Comparison of ENCODE assay signal across 18 cellular contexts in the genomic region with DNA sequence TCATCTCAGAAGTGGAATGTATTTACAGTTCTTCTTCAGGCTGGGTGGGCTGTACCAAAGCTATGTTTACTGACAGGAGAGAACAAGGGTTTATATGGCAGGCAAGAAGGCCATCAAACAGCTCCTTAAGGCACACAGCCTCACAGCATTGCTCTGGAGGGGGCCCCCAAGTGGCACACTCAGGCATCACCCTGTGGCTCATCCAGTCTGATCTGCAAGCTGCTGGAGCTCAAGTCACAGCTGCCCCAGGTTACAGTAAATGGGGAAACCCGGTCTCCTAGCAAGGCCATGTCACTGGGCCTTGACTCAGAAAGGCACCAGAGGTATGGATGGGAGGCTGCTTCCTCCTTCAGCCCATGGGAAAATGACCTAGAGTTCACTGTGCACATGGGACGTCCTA.
DNase-seq lines count a peak whose midpoint lies in the region; ATAC-seq and TF ChIP-seq lines count a peak whose summit lies in the region.
"Had no signal": no experiment of that assay in that cellular context is flagged by ENCODE, and none has a peak within 500 bp of the region (broad histone marks: within the 10 kb centered on the region; RNA-seq: fewer than 3 reads in every experiment).

No MANE protein-coding gene starts in this region.

- no peak overlapping the region for H3K27ac ChIP-seq in brain microvascular endothelial cell
- no peak overlapping the region for H3K27ac ChIP-seq in neural progenitor cell
- no peak overlapping the region for H3K27ac ChIP-seq in CD8-positive, alpha-beta T cell (ENCODE audit: low read depth, low read length)
- H3K27ac ChIP-seq in CD8-positive, alpha-beta memory T cell (ENCODE audit: low read depth, low read length), result no peak overlapping the region
- H3K27ac ChIP-seq: body of pancreas, lower lobe of right lung, skin epidermis, tibial nerve had no signal

- H3K9ac ChIP-seq in neural progenitor cell, result no peak overlapping the region

- in situ Hi-C loops in brain microvascular endothelial cell (cut with HindIII; ENCODE audit: low pct_ligation_motif_present, low sequenced_read_pairs), result no loop called here

- POLR2A ChIA-PET in CD8-positive, alpha-beta T cell (lab: Charles Lee), result no interaction called here
- POLR2A ChIA-PET in CD8-positive, alpha-beta memory T cell (lab: Charles Lee), result no interaction called here

- no peaks in the 10 kb centered on the region for H4K20me1 ChIP-seq in neural progenitor cell (ENCODE audit: low read depth)

- no peak overlapping the region for H3K4me2 ChIP-seq in neural progenitor cell

- TF ChIP-seq CTCF in brain microvascular endothelial cell (IDR thresholded peaks at IDR 0.05; ENCODE audit: low read depth, low read length, missing control alignments), result peak; percentile 41
- TF ChIP-seq CTCF in neural progenitor cell (IDR thresholded peaks at IDR 0.05), result peak; percentile 22
- no peak for TF ChIP-seq CTCF in CD8-positive, alpha-beta T cell (IDR thresholded peaks at IDR 0.05)

- peak; percentile 43 for ATAC-seq in HG02885 (IDR thresholded peaks at IDR 0.05; ENCODE audit: poor library complexity, unreplicated experiment)
- ATAC-seq in CD8-positive, alpha-beta T cell, result no peak
- ATAC-seq in HG02981 (IDR thresholded peaks at IDR 0.05; ENCODE audit: unreplicated experiment), result no peak
- ATAC-seq: activated T-cell treated with anti-CD3 and anti-CD28 coated beads, Interleukin-2, amount 50 U/mL, for 4 hours; body of pancreas; lower lobe of right lung had no signal

- no peaks in the 10 kb centered on the region for H3K79me2 ChIP-seq in neural progenitor cell (ENCODE audit: low read depth)

- peaks cover 4% of the 10 kb centered on the region for H3K4me1 ChIP-seq in neural progenitor cell
- H3K4me1 ChIP-seq in CD8-positive, alpha-beta T cell (ENCODE audit: insufficient read depth, low read length), result no peaks in the 10 kb centered on the region
- no peaks in the 10 kb centered on the region for H3K4me1 ChIP-seq in CD8-positive, alpha-beta memory T cell (ENCODE audit: insufficient read depth, low read length)
- H3K4me1 ChIP-seq: body of pancreas, HAP-1, lower lobe of right lung, tibial nerve had no signal

- H2AFZ ChIP-seq in neural progenitor cell (replicated peaks), result no peak overlapping the region

- H3K27me3 ChIP-seq in brain microvascular endothelial cell (replicated peaks) (no peaks in the 10 kb centered on the region), neural progenitor cell (no peaks in the 10 kb centered on the region)
- H3K27me3 ChIP-seq in CD8-positive, alpha-beta T cell (ENCODE audit: insufficient read depth, low read length), result no peaks in the 10 kb centered on the region
- H3K27me3 ChIP-seq in CD8-positive, alpha-beta memory T cell (ENCODE audit: insufficient read depth, low read length, poor library complexity, severe bottlenecking), result no peaks in the 10 kb centered on the region
- H3K27me3 ChIP-seq: body of pancreas, tibial nerve had no signal

- no peaks in the 10 kb centered on the region for H3K36me3 Mint-ChIP-seq in neural progenitor cell
- peaks cover 2% of the 10 kb centered on the region for H3K36me3 Mint-ChIP-seq in CD8-positive, alpha-beta T cell
- H3K36me3 Mint-ChIP-seq in CD8-positive, alpha-beta memory T cell, result peaks cover 0 to 4% (median 0%) of the 10 kb centered on the region in 3 donors

- H3K27ac Mint-ChIP-seq in neural progenitor cell, result no peak overlapping the region
- H3K27ac Mint-ChIP-seq in CD8-positive, alpha-beta T cell, result no peak overlapping the region
- no peak overlapping the region for H3K27ac Mint-ChIP-seq in CD8-positive, alpha-beta memory T cell
- H3K27ac Mint-ChIP-seq: activated B cell treated with CpG ODN at 0.5 μM for 24 hours had no signal

- intact Hi-C loops in CD8-positive, alpha-beta T cell (cut with DNase I, micrococcal nuclease), result no loop called here

- no peak overlapping the region for H3K4me3 Mint-ChIP-seq in neural progenitor cell
- no peak overlapping the region for H3K4me3 Mint-ChIP-seq in CD8-positive, alpha-beta T cell
- no peak overlapping the region for H3K4me3 Mint-ChIP-seq in CD8-positive, alpha-beta memory T cell
- H3K4me3 Mint-ChIP-seq: activated B cell treated with CpG ODN at 0.5 μM for 24 hours; activated T-cell treated with anti-CD3 and anti-CD28 coated beads, Interleukin-2, amount 50 U/mL, for 4 hours had no signal

- CTCF ChIA-PET in CD8-positive, alpha-beta T cell (lab: Charles Lee), result no interaction called here
- CTCF ChIA-PET in CD8-positive, alpha-beta memory T cell (lab: Charles Lee), result no interaction called here

- H3K9me3 Mint-ChIP-seq in neural progenitor cell, result no peaks in the 10 kb centered on the region
- no peaks in the 10 kb centered on the region for H3K9me3 Mint-ChIP-seq in CD8-positive, alpha-beta T cell
- peaks cover 0 to 3% (median 0%) of the 10 kb centered on the region in 5 donors for H3K9me3 Mint-ChIP-seq in CD8-positive, alpha-beta memory T cell
- H3K9me3 Mint-ChIP-seq: activated T-cell treated with anti-CD3 and anti-CD28 coated beads, Interleukin-2, amount 50 U/mL, for 4 hours had no signal

- no peaks in the 10 kb centered on the region for H3F3A ChIP-seq in neural progenitor cell (ENCODE audit: low read depth)

- DNase-seq in NCI-H82 (lab: John Stamatoyannopoulos, UW) (peak; percentile 27), NCI-H82 treated with DMSO at 0.1 percent for 48 hours (lab: John Stamatoyannopoulos, UW; ENCODE audit: unreplicated experiment) (no peak), brain microvascular endothelial cell (no peak), neural progenitor cell (ENCODE audit: low spot score) (peak; percentile 23)
- DNase-seq in CD8-positive, alpha-beta T cell, result no peak
- no peak for DNase-seq in CD8-positive, alpha-beta memory T cell
- DNase-seq: ACHN; activated B cell treated with CpG ODN at 0.5 μM for 24 hours; activated T-cell treated with anti-CD3 and anti-CD28 coated beads, Interleukin-2, amount 50 U/mL, for 4 hours; body of pancreas; lower lobe of right lung; NCI-H1436; NCI-H774 had no signal

- no peaks in the 10 kb centered on the region for H3K36me3 ChIP-seq in brain microvascular endothelial cell (replicated peaks)
- H3K36me3 ChIP-seq in neural progenitor cell, result no peaks in the 10 kb centered on the region
- H3K36me3 ChIP-seq in CD8-positive, alpha-beta T cell (ENCODE audit: insufficient read depth, low read length), result no peaks in the 10 kb centered on the region
- H3K36me3 ChIP-seq in CD8-positive, alpha-beta memory T cell (ENCODE audit: insufficient read depth, low read length), result no peaks in the 10 kb centered on the region
- H3K36me3 ChIP-seq: HAP-1 had no signal

- H3K9me3 ChIP-seq in neural progenitor cell (ENCODE audit: low read depth), result no peaks in the 10 kb centered on the region
- no peaks in the 10 kb centered on the region for H3K9me3 ChIP-seq in CD8-positive, alpha-beta T cell (ENCODE audit: low read length)
- H3K9me3 ChIP-seq in CD8-positive, alpha-beta memory T cell (ENCODE audit: low read length), result no peaks in the 10 kb centered on the region
- H3K9me3 ChIP-seq: body of pancreas, HAP-1, lower lobe of right lung, tibial nerve had no signal

- H3K4me1 Mint-ChIP-seq in neural progenitor cell, result no peaks in the 10 kb centered on the region
- H3K4me1 Mint-ChIP-seq in CD8-positive, alpha-beta T cell (ENCODE audit: low read depth), result no peaks in the 10 kb centered on the region
- H3K4me1 Mint-ChIP-seq in CD8-positive, alpha-beta memory T cell, result no peaks in the 10 kb centered on the region
- H3K4me1 Mint-ChIP-seq: activated B cell treated with CpG ODN at 0.5 μM for 24 hours had no signal

- no peaks in the 10 kb centered on the region for H3K27me3 Mint-ChIP-seq in neural progenitor cell (ENCODE audit: insufficient read depth, low read depth)
- no peaks in the 10 kb centered on the region for H3K27me3 Mint-ChIP-seq in CD8-positive, alpha-beta T cell (ENCODE audit: low read depth)
- peaks cover 0 to 2% of the 10 kb centered on the region in 2 donors for H3K27me3 Mint-ChIP-seq in CD8-positive, alpha-beta memory T cell

- H3K4me3 ChIP-seq in brain microvascular endothelial cell (ENCODE audit: low read depth, low read length), result no peak overlapping the region
- H3K4me3 ChIP-seq in neural progenitor cell, result no peak overlapping the region
- H3K4me3 ChIP-seq in CD8-positive, alpha-beta T cell (ENCODE audit: low read depth, low read length), result no peak overlapping the region
- no peak overlapping the region for H3K4me3 ChIP-seq in CD8-positive, alpha-beta memory T cell (ENCODE audit: low read length)
- H3K4me3 ChIP-seq: body of pancreas, HAP-1, lower lobe of right lung, skin epidermis, tibial nerve had no signal

Comparison
In these comparisons a context has a peak if more than half of its experiments do, and no peak if none do; other contexts are left out.
1. DNase-seq: peak in NCI-H82 (single experiment) and neural progenitor cell (single experiment); none in NCI-H82 treated with DMSO at 0.1 percent for 48 hours (single experiment), brain microvascular endothelial cell (single experiment), CD8-positive, alpha-beta T cell (0 of 7) and CD8-positive, alpha-beta memory T cell (0 of 5).